8 cellular contexts compared by ENCODE assay signal in the genomic region with DNA sequence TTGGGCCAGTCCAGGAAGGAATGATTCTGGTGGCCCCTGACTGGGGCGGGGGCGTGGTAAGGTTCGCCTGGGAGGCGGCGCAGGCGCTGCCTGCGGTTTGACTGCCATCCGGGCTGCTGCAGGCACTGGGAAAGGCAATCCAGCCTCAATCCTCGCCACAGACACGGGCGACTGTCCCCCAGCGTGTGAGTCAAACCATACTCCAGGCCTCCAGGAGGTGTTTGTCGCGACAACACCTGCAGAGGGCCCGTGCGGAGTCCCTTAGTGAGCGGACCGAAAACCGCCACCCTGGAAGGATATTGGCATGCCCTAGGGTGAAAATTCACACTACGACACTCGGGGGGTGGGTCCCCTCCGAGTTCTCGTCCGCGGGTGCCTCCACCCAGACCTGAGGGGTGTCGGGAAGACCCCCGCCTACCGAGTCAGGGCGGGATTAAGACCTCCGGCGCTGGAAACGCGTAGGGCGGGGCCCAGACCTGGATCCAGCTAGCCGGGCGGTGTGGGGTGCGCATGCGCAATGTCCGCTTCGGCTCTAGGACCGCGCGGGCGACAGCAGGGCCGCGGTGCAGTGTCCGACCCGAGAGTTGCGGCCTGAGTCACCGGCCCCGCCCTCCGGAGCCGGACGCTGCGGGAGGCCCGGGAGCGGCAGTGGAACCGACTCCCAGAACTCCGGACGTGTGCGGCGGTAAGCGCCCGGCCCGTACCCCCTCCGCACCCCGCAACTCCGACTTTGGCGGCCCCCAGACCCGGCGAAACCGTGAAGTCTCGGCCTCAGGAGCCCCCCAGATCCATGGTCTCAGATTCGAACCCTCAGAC. TPM values are rescaled to one million over a fixed set of nuclear protein-coding genes. Genes with fewer than 3 reads are reported as not detected.
A peak's percentile ranks its signal among the peaks of the same experiment; 100 is the strongest.
DNase-seq lines count a peak whose midpoint lies in the region; ATAC-seq and TF ChIP-seq lines count a peak whose summit lies in the region.

A gene (plus strand): TSS at position 594 of the 816 bp plus-strand sequence. CDS start 946 bp downstream, outside the sequence.

- H3K4me3 ChIP-seq in parathyroid adenoma (ENCODE audit: low read depth, low read length) (peak within 1 kb of the TSS; percentile 100), tibial nerve (peak within 1 kb of the TSS; percentile 80 to 94 (median 86))

- H3K36me3 Mint-ChIP-seq in activated naive CD8-positive, alpha-beta T cell: peaks cover 4% of the 10 kb centered on the region

- DNase-seq in NCI-H1092 treated with DMSO at 0.1 percent for 48 hours (lab: John Stamatoyannopoulos, UW): peak; percentile 86
- peak; percentile 82 for DNase-seq in SKM-1 (lab: John Stamatoyannopoulos, UW; ENCODE audit: unreplicated experiment)
- peak; percentile 94 to 99 (median 98) for DNase-seq in head of caudate nucleus
- DNase-seq in tibial nerve (ENCODE audit: low spot score in 2 of 2): peak; percentile 87 to 92

- peak; percentile 80 for ATAC-seq in HG02610 (IDR thresholded peaks at IDR 0.05; ENCODE audit: unreplicated experiment)

- intact Hi-C loops in head of caudate nucleus (cut with DNase I): loop anchor here (1.0 kb wide), 1 partner anchor 24 kb away; a partner anchor contains a TSS

- H3K9ac ChIP-seq in parathyroid adenoma: peak within 1 kb of the TSS; percentile 82

- H3K27ac ChIP-seq in parathyroid adenoma: peak within 1 kb of the TSS; percentile 94
- peak within 1 kb of the TSS; percentile 83 to 100 (median 98) for H3K27ac ChIP-seq in tibial nerve

- H3K4me2 ChIP-seq in parathyroid adenoma (ENCODE audit: low read length): peak within 1 kb of the TSS; percentile 96

- peaks cover 11% of the 10 kb centered on the region for H3K4me1 Mint-ChIP-seq in activated naive CD8-positive, alpha-beta T cell (ENCODE audit: low read depth)

- H3K27ac Mint-ChIP-seq in activated naive CD8-positive, alpha-beta T cell: peak within 1 kb of the TSS; percentile 91

- no peaks in the 10 kb centered on the region for H3K9me3 ChIP-seq in parathyroid adenoma (ENCODE audit: control insufficient read depth, low read length)
- no peaks in the 10 kb centered on the region for H3K9me3 ChIP-seq in tibial nerve

- 0 to 1% methylated on average over 12 to 53 of the region's 74 CpGs for WGBS in tibial nerve, 2 donors

- TF ChIP-seq POLR2A in GM10847 (IDR thresholded peaks at IDR 0.05; ENCODE audit: extremely low read depth, insufficient read length): peak; percentile 68
- peak; percentile 91 to 95 for TF ChIP-seq POLR2A in tibial nerve (IDR thresholded peaks at IDR 0.05)

- H3K27me3 ChIP-seq in parathyroid adenoma (ENCODE audit: control insufficient read depth, insufficient read depth, low read length) (no peaks in the 10 kb centered on the region), tibial nerve (no peaks in the 10 kb centered on the region)

- H3K4me1 ChIP-seq in parathyroid adenoma: peaks cover 8% of the 10 kb centered on the region
- H3K4me1 ChIP-seq in tibial nerve: peaks cover 5 to 37% (median 10%) of the 10 kb centered on the region in 4 donors

- H3K79me2 ChIP-seq in parathyroid adenoma: peaks cover 7% of the 10 kb centered on the region

- H3K4me3 Mint-ChIP-seq in activated naive CD8-positive, alpha-beta T cell: peak within 1 kb of the TSS; percentile 94

- peak; percentile 86 to 95 for TF ChIP-seq EP300 in tibial nerve (IDR thresholded peaks at IDR 0.05)

- peak within 1 kb of the TSS; percentile 92 for H2AFZ ChIP-seq in parathyroid adenoma

- TF ChIP-seq CTCF in parathyroid adenoma (IDR thresholded peaks at IDR 0.05) (peak; percentile 13), tibial nerve (IDR thresholded peaks at IDR 0.05) (peak in 2 of 5 experiments; percentile 24 to 52)

- no peaks in the 10 kb centered on the region for H3K36me3 ChIP-seq in parathyroid adenoma (ENCODE audit: control insufficient read depth, insufficient read depth, low read length)
- peaks cover 0 to 31% (median 10%) of the 10 kb centered on the region in 3 donors for H3K36me3 ChIP-seq in tibial nerve

- H3K9me3 Mint-ChIP-seq in activated naive CD8-positive, alpha-beta T cell (ENCODE audit: low read depth): no peaks in the 10 kb centered on the region

- H3K27me3 Mint-ChIP-seq in activated naive CD8-positive, alpha-beta T cell: no peaks in the 10 kb centered on the region

RNA-seq across cellular contexts. Expression of the gene that starts here (rescaled TPM):
- 100 to 1,000 TPM; 179 to 235 (median 213) TPM for total RNA-seq in tibial nerve

Comparison
In these comparisons a context has a peak if more than half of its experiments do, and no peak if none do; other contexts are left out.
1. Peak in every context shown above with its lines: DNase-seq, ATAC-seq, H3K4me3 ChIP-seq and H3K27ac ChIP-seq.